ENCODE assay signal across 1 cellular context in the genomic region with DNA sequence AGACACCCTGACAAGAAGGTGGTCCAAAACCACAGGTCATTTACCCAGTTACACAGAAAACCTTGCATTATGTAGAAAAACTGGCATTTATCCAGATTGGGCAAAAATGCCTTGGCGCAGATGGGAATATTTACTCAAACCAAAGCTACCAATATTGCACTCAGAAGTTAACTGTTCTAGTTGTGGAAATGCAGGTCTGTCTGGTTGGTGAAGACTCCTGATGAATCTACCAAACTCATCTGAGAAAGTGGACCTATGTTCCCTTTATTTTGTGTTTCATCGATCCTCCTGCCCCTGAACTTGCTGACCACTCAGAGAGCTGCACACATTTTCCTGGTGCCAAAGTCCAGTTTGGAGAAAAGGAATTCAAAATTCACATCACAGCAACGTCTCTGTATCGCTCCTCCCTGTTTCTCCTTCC.
A peak's percentile ranks its signal among the peaks of the same experiment; 100 is the strongest.
TF ChIP-seq lines count a peak whose summit lies in the region.

No MANE protein-coding gene starts in this region.

TF ChIP-seq in HepG2, 621 proteins besides CTCF, POLR2A, EP300 and RAD21 (continued from another document and continues in another):
- TF ChIP-seq, protein P1, sequence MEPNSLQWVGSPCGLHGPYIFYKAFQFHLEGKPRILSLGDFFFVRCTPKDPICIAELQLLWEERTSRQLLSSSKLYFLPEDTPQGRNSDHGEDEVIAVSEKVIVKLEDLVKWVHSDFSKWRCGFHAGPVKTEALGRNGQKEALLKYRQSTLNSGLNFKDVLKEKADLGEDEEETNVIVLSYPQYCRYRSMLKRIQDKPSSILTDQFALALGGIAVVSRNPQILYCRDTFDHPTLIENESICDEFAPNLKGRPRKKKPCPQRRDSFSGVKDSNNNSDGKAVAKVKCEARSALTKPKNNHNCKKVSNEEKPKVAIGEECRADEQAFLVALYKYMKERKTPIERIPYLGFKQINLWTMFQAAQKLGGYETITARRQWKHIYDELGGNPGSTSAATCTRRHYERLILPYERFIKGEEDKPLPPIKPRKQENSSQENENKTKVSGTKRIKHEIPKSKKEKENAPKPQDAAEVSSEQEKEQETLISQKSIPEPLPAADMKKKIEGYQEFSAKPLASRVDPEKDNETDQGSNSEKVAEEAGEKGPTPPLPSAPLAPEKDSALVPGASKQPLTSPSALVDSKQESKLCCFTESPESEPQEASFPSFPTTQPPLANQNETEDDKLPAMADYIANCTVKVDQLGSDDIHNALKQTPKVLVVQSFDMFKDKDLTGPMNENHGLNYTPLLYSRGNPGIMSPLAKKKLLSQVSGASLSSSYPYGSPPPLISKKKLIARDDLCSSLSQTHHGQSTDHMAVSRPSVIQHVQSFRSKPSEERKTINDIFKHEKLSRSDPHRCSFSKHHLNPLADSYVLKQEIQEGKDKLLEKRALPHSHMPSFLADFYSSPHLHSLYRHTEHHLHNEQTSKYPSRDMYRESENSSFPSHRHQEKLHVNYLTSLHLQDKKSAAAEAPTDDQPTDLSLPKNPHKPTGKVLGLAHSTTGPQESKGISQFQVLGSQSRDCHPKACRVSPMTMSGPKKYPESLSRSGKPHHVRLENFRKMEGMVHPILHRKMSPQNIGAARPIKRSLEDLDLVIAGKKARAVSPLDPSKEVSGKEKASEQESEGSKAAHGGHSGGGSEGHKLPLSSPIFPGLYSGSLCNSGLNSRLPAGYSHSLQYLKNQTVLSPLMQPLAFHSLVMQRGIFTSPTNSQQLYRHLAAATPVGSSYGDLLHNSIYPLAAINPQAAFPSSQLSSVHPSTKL (CRISPR knock-in tag; IDR thresholded peaks at IDR 0.05) = peak; percentile 72
- TF ChIP-seq, protein P2, sequence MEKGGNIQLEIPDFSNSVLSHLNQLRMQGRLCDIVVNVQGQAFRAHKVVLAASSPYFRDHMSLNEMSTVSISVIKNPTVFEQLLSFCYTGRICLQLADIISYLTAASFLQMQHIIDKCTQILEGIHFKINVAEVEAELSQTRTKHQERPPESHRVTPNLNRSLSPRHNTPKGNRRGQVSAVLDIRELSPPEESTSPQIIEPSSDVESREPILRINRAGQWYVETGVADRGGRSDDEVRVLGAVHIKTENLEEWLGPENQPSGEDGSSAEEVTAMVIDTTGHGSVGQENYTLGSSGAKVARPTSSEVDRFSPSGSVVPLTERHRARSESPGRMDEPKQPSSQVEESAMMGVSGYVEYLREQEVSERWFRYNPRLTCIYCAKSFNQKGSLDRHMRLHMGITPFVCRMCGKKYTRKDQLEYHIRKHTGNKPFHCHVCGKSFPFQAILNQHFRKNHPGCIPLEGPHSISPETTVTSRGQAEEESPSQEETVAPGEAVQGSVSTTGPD (CRISPR knock-in tag; IDR thresholded peaks at IDR 0.05) = 0 out of 2 replicates have a peak, but pooled peaks have one; percentile 63
- TF ChIP-seq TMF1 (CRISPR knock-in tag; IDR thresholded peaks at IDR 0.05; ENCODE audit: low read depth) (no peak), ZBTB8A (CRISPR knock-in tag; IDR thresholded peaks at IDR 0.05; ENCODE audit: borderline replicate concordance, low read depth) (peak; percentile 52; the same call in 1 of the 2 replicates), ZSCAN12 (CRISPR knock-in tag; IDR thresholded peaks at IDR 0.05) (no peak), NCOR1 (IDR thresholded peaks at IDR 0.05; ENCODE audit: borderline replicate concordance, low read length) (peak; percentile 22; the same call in 1 of the 2 replicates), PAX8 (CRISPR knock-in tag; IDR thresholded peaks at IDR 0.05; ENCODE audit: borderline replicate concordance) (no peak), HNF4A (CRISPR knock-in tag; IDR thresholded peaks at IDR 0.05) (peak; percentile 88), ZMYM4 (CRISPR knock-in tag; IDR thresholded peaks at IDR 0.05) (peak; percentile 65), ELF3 (CRISPR knock-in tag; IDR thresholded peaks at IDR 0.05) (peak; percentile 51; the same call in 1 of the 2 replicates), ZSCAN9 (CRISPR knock-in tag; IDR thresholded peaks at IDR 0.05; ENCODE audit: borderline replicate concordance) (0 out of 2 replicates have a peak, but pooled peaks have one; percentile 49), ASH2L (IDR thresholded peaks at IDR 0.05; ENCODE audit: insufficient read length, low read depth, low read length) (peak; percentile 22), ZSCAN20 (CRISPR knock-in tag; IDR thresholded peaks at IDR 0.05; ENCODE audit: borderline replicate concordance) (no peak), ZEB1 (IDR thresholded peaks at IDR 0.05; ENCODE audit: insufficient replicate concordance, low read depth) (no peak), ATAD3A (CRISPR knock-in tag; IDR thresholded peaks at IDR 0.05) (no peak), RXRB (CRISPR knock-in tag; IDR thresholded peaks at IDR 0.05; ENCODE audit: borderline replicate concordance) (peak; percentile 49), PHF21A (CRISPR knock-in tag; IDR thresholded peaks at IDR 0.05) (no peak), ZNF550 (CRISPR knock-in tag; IDR thresholded peaks at IDR 0.05; ENCODE audit: borderline replicate concordance) (no peak), GATAD2A (CRISPR knock-in tag; IDR thresholded peaks at IDR 0.05) (peak; percentile 57; the same call in 1 of the 2 replicates), STAT5B (CRISPR knock-in tag; IDR thresholded peaks at IDR 0.05) (no peak), RCOR2 (CRISPR knock-in tag; IDR thresholded peaks at IDR 0.05) (no peak), RARA (CRISPR knock-in tag; IDR thresholded peaks at IDR 0.05) (peak; percentile 31; the same call in 1 of the 2 replicates), TEAD3 (CRISPR knock-in tag; optimal IDR thresholded peaks at IDR 0.05; ENCODE audit: borderline replicate concordance) (peak; percentile 34), ZSCAN25 (CRISPR knock-in tag; IDR thresholded peaks at IDR 0.05) (no peak), HDAC6 (IDR thresholded peaks at IDR 0.05; ENCODE audit: low read depth, low read length) (no peak), FOXC1 (CRISPR knock-in tag; IDR thresholded peaks at IDR 0.05; ENCODE audit: borderline replicate concordance) (no peak), ZNF547 (CRISPR knock-in tag; IDR thresholded peaks at IDR 0.05) (no peak), SOX13 (IDR thresholded peaks at IDR 0.05) (no peak), SOX13 (CRISPR knock-in tag; conservative IDR thresholded peaks at IDR 0.05 in 1 of 2, IDR thresholded peaks at IDR 0.05 in 1 of 2) (peak in 1 of 2 experiments; percentile 34; a peak in 1 of 4 replicates), SCMH1 (CRISPR knock-in tag; IDR thresholded peaks at IDR 0.05; ENCODE audit: borderline replicate concordance) (no peak), LCORL (IDR thresholded peaks at IDR 0.05) (no peak; the same call in 1 of the 2 replicates), LCORL (CRISPR knock-in tag; IDR thresholded peaks at IDR 0.05) (peak; percentile 46; the same call in 1 of the 2 replicates), NFYB (CRISPR knock-in tag; IDR thresholded peaks at IDR 0.05) (peak; percentile 35; the same call in 1 of the 2 replicates), STAG1 (CRISPR knock-in tag; IDR thresholded peaks at IDR 0.05) (0 out of 2 replicates have a peak, but pooled peaks have one; percentile 2), ZNF430 (CRISPR knock-in tag; IDR thresholded peaks at IDR 0.05) (no peak), ERF (CRISPR knock-in tag; IDR thresholded peaks at IDR 0.05) (0 out of 2 replicates have a peak, but pooled peaks have one; percentile 39), ZNF17 (CRISPR knock-in tag; IDR thresholded peaks at IDR 0.05) (no peak), ETV6 (CRISPR knock-in tag; conservative IDR thresholded peaks at IDR 0.05) (no peak), SOX6 (IDR thresholded peaks at IDR 0.05) (no peak), SOX6 (CRISPR knock-in tag; IDR thresholded peaks at IDR 0.05) (peak; percentile 60)
- TF ChIP-seq, protein P3, sequence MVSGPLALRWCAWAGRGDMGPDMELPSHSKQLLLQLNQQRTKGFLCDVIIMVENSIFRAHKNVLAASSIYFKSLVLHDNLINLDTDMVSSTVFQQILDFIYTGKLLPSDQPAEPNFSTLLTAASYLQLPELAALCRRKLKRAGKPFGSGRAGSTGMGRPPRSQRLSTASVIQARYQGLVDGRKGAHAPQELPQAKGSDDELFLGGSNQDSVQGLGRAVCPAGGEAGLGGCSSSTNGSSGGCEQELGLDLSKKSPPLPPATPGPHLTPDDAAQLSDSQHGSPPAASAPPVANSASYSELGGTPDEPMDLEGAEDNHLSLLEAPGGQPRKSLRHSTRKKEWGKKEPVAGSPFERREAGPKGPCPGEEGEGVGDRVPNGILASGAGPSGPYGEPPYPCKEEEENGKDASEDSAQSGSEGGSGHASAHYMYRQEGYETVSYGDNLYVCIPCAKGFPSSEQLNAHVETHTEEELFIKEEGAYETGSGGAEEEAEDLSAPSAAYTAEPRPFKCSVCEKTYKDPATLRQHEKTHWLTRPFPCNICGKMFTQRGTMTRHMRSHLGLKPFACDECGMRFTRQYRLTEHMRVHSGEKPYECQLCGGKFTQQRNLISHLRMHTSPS (CRISPR knock-in tag; IDR thresholded peaks at IDR 0.05; ENCODE audit: low read depth) = no peak
- TF ChIP-seq, protein P4, sequence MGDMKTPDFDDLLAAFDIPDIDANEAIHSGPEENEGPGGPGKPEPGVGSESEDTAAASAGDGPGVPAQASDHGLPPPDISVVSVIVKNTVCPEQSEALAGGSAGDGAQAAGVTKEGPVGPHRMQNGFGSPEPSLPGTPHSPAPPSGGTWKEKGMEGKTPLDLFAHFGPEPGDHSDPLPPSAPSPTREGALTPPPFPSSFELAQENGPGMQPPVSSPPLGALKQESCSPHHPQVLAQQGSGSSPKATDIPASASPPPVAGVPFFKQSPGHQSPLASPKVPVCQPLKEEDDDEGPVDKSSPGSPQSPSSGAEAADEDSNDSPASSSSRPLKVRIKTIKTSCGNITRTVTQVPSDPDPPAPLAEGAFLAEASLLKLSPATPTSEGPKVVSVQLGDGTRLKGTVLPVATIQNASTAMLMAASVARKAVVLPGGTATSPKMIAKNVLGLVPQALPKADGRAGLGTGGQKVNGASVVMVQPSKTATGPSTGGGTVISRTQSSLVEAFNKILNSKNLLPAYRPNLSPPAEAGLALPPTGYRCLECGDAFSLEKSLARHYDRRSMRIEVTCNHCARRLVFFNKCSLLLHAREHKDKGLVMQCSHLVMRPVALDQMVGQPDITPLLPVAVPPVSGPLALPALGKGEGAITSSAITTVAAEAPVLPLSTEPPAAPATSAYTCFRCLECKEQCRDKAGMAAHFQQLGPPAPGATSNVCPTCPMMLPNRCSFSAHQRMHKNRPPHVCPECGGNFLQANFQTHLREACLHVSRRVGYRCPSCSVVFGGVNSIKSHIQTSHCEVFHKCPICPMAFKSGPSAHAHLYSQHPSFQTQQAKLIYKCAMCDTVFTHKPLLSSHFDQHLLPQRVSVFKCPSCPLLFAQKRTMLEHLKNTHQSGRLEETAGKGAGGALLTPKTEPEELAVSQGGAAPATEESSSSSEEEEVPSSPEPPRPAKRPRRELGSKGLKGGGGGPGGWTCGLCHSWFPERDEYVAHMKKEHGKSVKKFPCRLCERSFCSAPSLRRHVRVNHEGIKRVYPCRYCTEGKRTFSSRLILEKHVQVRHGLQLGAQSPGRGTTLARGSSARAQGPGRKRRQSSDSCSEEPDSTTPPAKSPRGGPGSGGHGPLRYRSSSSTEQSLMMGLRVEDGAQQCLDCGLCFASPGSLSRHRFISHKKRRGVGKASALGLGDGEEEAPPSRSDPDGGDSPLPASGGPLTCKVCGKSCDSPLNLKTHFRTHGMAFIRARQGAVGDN (CRISPR knock-in tag; IDR thresholded peaks at IDR 0.05) = no peak
- TF ChIP-seq, protein P5, sequence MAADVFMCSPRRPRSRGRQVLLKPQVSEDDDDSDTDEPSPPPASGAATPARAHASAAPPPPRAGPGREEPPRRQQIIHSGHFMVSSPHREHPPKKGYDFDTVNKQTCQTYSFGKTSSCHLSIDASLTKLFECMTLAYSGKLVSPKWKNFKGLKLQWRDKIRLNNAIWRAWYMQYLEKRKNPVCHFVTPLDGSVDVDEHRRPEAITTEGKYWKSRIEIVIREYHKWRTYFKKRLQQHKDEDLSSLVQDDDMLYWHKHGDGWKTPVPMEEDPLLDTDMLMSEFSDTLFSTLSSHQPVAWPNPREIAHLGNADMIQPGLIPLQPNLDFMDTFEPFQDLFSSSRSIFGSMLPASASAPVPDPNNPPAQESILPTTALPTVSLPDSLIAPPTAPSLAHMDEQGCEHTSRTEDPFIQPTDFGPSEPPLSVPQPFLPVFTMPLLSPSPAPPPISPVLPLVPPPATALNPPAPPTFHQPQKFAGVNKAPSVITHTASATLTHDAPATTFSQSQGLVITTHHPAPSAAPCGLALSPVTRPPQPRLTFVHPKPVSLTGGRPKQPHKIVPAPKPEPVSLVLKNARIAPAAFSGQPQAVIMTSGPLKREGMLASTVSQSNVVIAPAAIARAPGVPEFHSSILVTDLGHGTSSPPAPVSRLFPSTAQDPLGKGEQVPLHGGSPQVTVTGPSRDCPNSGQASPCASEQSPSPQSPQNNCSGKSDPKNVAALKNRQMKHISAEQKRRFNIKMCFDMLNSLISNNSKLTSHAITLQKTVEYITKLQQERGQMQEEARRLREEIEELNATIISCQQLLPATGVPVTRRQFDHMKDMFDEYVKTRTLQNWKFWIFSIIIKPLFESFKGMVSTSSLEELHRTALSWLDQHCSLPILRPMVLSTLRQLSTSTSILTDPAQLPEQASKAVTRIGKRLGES (CRISPR knock-in tag; IDR thresholded peaks at IDR 0.05; ENCODE audit: borderline replicate concordance) = no peak
- TF ChIP-seq, protein P6, sequence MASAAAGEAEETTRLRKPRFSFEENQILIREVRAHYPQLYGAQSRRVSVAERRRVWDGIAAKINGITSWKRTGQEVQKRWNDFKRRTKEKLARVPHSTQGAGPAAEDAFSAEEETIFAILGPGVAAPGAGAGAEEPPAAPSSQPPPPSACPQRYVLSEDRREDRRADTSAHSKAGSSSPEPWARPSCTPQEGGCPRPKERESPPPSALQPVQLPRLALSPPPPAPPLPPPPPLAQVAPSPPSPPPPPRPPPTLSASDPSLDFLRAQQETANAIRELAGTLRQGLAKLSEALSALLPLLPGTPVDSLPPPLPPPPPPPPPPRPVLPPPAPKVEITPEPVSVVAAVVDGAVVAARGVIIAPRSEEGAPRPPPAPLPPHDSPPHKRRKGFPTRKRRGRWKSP (CRISPR knock-in tag; IDR thresholded peaks at IDR 0.05) = no peak
- TF ChIP-seq, protein P7, sequence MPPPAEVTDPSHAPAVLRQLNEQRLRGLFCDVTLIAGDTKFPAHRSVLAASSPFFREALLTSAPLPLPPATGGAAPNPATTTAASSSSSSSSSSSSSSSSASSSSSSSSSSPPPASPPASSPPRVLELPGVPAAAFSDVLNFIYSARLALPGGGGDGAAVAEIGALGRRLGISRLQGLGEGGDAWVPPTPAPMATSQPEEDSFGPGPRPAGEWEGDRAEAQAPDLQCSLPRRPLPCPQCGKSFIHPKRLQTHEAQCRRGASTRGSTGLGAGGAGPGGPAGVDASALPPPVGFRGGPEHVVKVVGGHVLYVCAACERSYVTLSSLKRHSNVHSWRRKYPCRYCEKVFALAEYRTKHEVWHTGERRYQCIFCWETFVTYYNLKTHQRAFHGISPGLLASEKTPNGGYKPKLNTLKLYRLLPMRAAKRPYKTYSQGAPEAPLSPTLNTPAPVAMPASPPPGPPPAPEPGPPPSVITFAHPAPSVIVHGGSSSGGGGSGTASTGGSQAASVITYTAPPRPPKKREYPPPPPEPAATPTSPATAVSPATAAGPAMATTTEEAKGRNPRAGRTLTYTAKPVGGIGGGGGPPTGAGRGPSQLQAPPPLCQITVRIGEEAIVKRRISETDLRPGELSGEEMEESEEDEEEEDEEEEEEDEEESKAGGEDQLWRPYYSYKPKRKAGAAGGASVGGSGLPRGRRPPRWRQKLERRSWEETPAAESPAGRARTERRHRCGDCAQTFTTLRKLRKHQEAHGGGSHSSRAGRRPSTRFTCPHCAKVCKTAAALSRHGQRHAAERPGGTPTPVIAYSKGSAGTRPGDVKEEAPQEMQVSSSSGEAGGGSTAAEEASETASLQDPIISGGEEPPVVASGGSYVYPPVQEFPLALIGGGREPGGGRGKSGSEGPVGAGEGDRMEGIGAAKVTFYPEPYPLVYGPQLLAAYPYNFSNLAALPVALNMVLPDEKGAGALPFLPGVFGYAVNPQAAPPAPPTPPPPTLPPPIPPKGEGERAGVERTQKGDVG (CRISPR knock-in tag; IDR thresholded peaks at IDR 0.05; ENCODE audit: borderline replicate concordance) = no peak
